1 cellular context compared by ENCODE assay signal in the genomic region with DNA sequence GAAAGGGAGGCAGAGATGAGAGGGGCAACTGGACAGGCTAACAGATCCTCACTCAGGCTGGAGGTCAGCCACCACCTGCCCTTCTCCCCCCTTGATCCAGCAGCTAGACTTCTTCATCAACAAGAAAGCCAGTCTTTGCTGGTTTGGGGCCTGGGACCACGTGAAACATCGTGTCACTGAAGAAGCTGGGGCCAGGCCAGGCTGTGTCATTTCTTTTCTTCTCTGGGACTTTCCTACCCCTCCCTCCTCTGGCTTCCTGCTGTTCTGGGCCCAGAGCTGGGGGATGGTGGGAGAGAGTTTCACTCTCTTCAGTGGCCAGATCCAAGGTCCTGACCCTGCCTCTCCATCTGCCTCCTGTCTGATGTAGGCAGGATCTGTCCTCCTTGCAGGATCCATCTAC.
TF ChIP-seq lines count a peak whose summit lies in the region.

No MANE protein-coding gene starts in this region.

TF ChIP-seq in SK-N-SH, 30 proteins besides CTCF, POLR2A, EP300 and RAD21 (continued from another document):
- no peak for TF ChIP-seq RCOR1 (IDR thresholded peaks at IDR 0.05; ENCODE audit: low read length)
- no peak for TF ChIP-seq TEAD4 (IDR thresholded peaks at IDR 0.05; ENCODE audit: borderline replicate concordance, insufficient read depth)
- TF ChIP-seq IRF3 (IDR thresholded peaks at IDR 0.05; ENCODE audit: low read depth, low read length) = no peak
- TF ChIP-seq MXI1 (IDR thresholded peaks at IDR 0.05; ENCODE audit: low read depth, low read length) = no peak
- no peak for TF ChIP-seq YY1 (IDR thresholded peaks at IDR 0.05; ENCODE audit: low read depth)
